10 cellular contexts compared by ENCODE assay signal in genomic region chr3:100496711-100497261, GRCh38. TPM values are rescaled to one million over a fixed set of nuclear protein-coding genes. Genes with fewer than 3 reads are reported as not detected.
DNase-seq lines count a peak whose midpoint lies in the region; ATAC-seq and TF ChIP-seq lines count a peak whose summit lies in the region.
"Had no signal": no experiment of that assay in that cellular context is flagged by ENCODE, and none has a peak within 500 bp of the region (broad histone marks: within the 10 kb centered on the region; RNA-seq: fewer than 3 reads in every experiment).

No MANE protein-coding gene starts in this region.

- DNase-seq in AG04449 (ENCODE audit: low read depth, low spot score) (peak; percentile 53), astrocyte of the cerebellum (ENCODE audit: low read depth) (peak; percentile 29), NCI-H2196 treated with DMSO at 0.1 percent for 48 hours (lab: John Stamatoyannopoulos, UW; ENCODE audit: unreplicated experiment) (no peak), lower lobe of right lung (no peak), DMS153 treated with DMSO at 0.1 percent for 48 hours (lab: John Stamatoyannopoulos, UW; ENCODE audit: unreplicated experiment) (no peak)
- DNase-seq: activated CD8-positive, alpha-beta memory T cell treated with anti-CD3 and anti-CD28 coated beads, Interleukin-2, amount 10 ng/mL, durations not matched to agents 7 days and 5 days had no signal

- ATAC-seq in GM19463 (IDR thresholded peaks at IDR 0.05; ENCODE audit: unreplicated experiment) = peak; percentile 19
- peak; percentile 26 for ATAC-seq in HG03432 (IDR thresholded peaks at IDR 0.05; ENCODE audit: unreplicated experiment)
- ATAC-seq in lower lobe of right lung = no peak
- ATAC-seq in GM21515 (IDR thresholded peaks at IDR 0.05; ENCODE audit: unreplicated experiment) = no peak
- ATAC-seq: activated CD8-positive, alpha-beta memory T cell treated with anti-CD3 and anti-CD28 coated beads, Interleukin-2, amount 10 ng/mL, durations not matched to agents 7 days and 5 days had no signal

- TF ChIP-seq CTCF in AG04449 (IDR thresholded peaks at IDR 0.05; ENCODE audit: insufficient read depth, low read length, missing control alignments) = no peak
- no peak for TF ChIP-seq CTCF in astrocyte of the cerebellum (IDR thresholded peaks at IDR 0.05; ENCODE audit: low read depth, low read length, missing control alignments)
- no peak for TF ChIP-seq CTCF in lower lobe of right lung (IDR thresholded peaks at IDR 0.05)

- no peaks in the 10 kb centered on the region for H3K9me3 ChIP-seq in lower lobe of right lung

- H3K4me3 ChIP-seq in AG04449 (ENCODE audit: low read depth, low read length) (no peak overlapping the region), astrocyte of the cerebellum (ENCODE audit: low read depth, low read length) (no peak overlapping the region), lower lobe of right lung (no peak overlapping the region)

- H3K4me1 ChIP-seq in lower lobe of right lung = peaks cover 12% of the 10 kb centered on the region

- no peaks in the 10 kb centered on the region for H3K27me3 ChIP-seq in lower lobe of right lung (ENCODE audit: low read depth)

- CTCF ChIA-PET in AG04449 (lab: Yijun Ruan, JAX) = interaction anchor here (1.2 to 1.3 kb wide), 2 partner anchors 10 to 93 kb away, joined by 3 to 4 read pairs; no protein-coding TSS in a partner anchor

- no peaks in the 10 kb centered on the region for H3K36me3 ChIP-seq in lower lobe of right lung

- in situ Hi-C loops in astrocyte of the cerebellum (cut with HindIII; ENCODE audit: low sequenced_read_pairs) = no loop called here

- POLR2A ChIA-PET in AG04449 (lab: Yijun Ruan, JAX) = no interaction called here

- H3K27ac ChIP-seq in lower lobe of right lung = no peak overlapping the region
- H3K27ac ChIP-seq: C4-2B had no signal

- intact Hi-C loops in lower lobe of right lung (cut with DNase I) = no loop called here

RNA-seq across cellular contexts. Expression of gene TMEM45A, which starts 4.4 kb away (rescaled TPM):
- total RNA-seq in lower lobe of right lung = 17.2 TPM

Comparison
In these comparisons a context has a peak if more than half of its experiments do, and no peak if none do; other contexts are left out.
1. DNase-seq: peak in AG04449 (single experiment) and astrocyte of the cerebellum (single experiment); none in NCI-H2196 treated with DMSO at 0.1 percent for 48 hours (single experiment), lower lobe of right lung (single experiment) and DMS153 treated with DMSO at 0.1 percent for 48 hours (single experiment).
2. ATAC-seq: peak in GM19463 (single experiment) and HG03432 (single experiment); none in lower lobe of right lung (0 of 2) and GM21515 (single experiment).